Comparison of ENCODE assay signal across 16 cellular contexts in the genomic region with DNA sequence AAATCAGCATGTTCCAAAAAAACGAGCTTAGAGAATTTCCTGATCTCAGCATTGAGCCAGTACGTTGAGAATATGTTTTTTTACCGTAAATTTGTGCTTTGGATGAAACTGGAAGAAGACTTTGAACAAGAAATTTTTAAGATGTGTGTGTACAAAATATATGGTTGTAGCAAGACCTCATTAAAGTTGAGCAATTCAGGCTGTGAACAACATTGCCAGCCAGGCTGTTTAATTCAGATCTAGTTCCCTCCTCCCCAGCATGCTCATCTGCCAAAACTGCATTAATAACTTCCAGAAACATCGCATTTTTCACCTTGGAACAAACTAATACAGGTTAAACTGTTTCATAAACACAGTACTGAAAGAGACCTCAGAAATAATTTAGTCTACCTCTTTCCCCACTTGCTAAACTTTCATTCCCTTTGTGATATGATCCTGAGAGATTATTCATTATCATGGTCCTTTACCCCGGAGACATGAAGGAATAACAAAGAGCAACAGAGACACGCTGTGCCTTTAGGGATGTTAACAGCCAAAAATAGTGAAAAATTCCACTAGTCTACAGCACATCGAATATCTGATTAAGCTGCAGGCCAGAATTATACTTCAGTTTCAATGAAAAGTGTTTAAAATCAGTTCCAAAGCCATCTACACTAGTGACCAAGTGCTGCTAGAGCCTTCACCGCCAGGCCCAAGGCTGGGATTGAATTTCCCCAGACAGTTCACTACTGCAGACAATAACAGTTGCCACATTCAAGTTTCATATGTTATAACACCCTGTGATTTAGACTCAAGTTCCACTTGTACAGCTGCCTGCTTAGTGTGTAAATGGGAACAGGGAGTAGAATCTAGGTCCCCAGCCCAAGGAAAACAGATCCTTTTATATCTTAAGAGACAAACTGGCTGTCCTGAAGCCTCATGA.
DNase-seq lines count a peak whose midpoint lies in the region; ATAC-seq and TF ChIP-seq lines count a peak whose summit lies in the region.
"Had no signal": no experiment of that assay in that cellular context is flagged by ENCODE, and none has a peak within 500 bp of the region (broad histone marks: within the 10 kb centered on the region; RNA-seq: fewer than 3 reads in every experiment).

No MANE protein-coding gene starts in this region.

- H3K36me3 Mint-ChIP-seq in brain: no peaks in the 10 kb centered on the region
- H3K36me3 Mint-ChIP-seq in CD4-positive, alpha-beta T cell (ENCODE audit: low read depth): no peaks in the 10 kb centered on the region
- H3K36me3 Mint-ChIP-seq: natural killer cell had no signal

- H3K4me3 ChIP-seq in left ventricle myocardium inferior: no peak overlapping the region
- H3K4me3 ChIP-seq in testis: no peak overlapping the region
- H3K4me3 ChIP-seq in ascending aorta: no peak overlapping the region
- H3K4me3 ChIP-seq in ovary: no peak overlapping the region

- H3K27me3 Mint-ChIP-seq in brain: peaks cover 3% of the 10 kb centered on the region
- H3K27me3 Mint-ChIP-seq in CD4-positive, alpha-beta T cell: peaks cover 15% of the 10 kb centered on the region

- WGBS in testis, 2 donors: 47 to 60% methylated on average over 8 of the region's 8 CpGs
- 29 to 41% (median 38%) methylated on average over 8 of the region's 8 CpGs for WGBS in ovary, 3 donors

- TF ChIP-seq POLR2A in testis (IDR thresholded peaks at IDR 0.05) (no peak), ovary (IDR thresholded peaks at IDR 0.05) (no peak)

- no peak for TF ChIP-seq EP300 in ovary (IDR thresholded peaks at IDR 0.05)

- H3K27ac ChIP-seq in left ventricle myocardium inferior (replicated peaks) (peak overlapping the region; percentile 32), testis (peak overlapping the region in 1 of 2 donors; percentile 28), ascending aorta (peak overlapping the region in 1 of 2 donors; percentile 37), ovary (no peak overlapping the region)
- no peak overlapping the region for H3K27ac ChIP-seq in CD4-positive, alpha-beta T cell (ENCODE audit: low read depth, low read length)
- H3K27ac ChIP-seq: 22Rv1 had no signal

- peak overlapping the region in 4 of 5 experiments; percentile 2 to 85 (median 11) for H3K27ac Mint-ChIP-seq in brain
- H3K27ac Mint-ChIP-seq in CD4-positive, alpha-beta T cell: no peak overlapping the region
- H3K27ac Mint-ChIP-seq: natural killer cell; T-helper 2 cell treated with Interferon-gamma antibody and Interleukin-4, amounts not matched to agents 5 μg/mL and 100 μg/mL, for 36 hours had no signal

- intact Hi-C loops in left ventricle myocardium inferior (cut with micrococcal nuclease): no loop called here
- intact Hi-C loops in testis (cut with DNase I; ENCODE audit: low total_unique reads): no loop called here
- intact Hi-C loops in CD4-positive, alpha-beta T cell (cut with DNase I, micrococcal nuclease): no loop called here
- intact Hi-C loops in ascending aorta (cut with DNase I): no loop called here
- intact Hi-C loops in ovary (cut with DNase I): no loop called here

- no peaks in the 10 kb centered on the region for H3K9me3 Mint-ChIP-seq in brain
- no peaks in the 10 kb centered on the region for H3K9me3 Mint-ChIP-seq in CD4-positive, alpha-beta T cell
- H3K9me3 Mint-ChIP-seq: natural killer cell; T-helper 2 cell treated with Interferon-gamma antibody and Interleukin-4, amounts not matched to agents 5 μg/mL and 100 μg/mL, for 36 hours had no signal

- no peaks in the 10 kb centered on the region for H3K9me3 ChIP-seq in left ventricle myocardium inferior (replicated peaks)
- H3K9me3 ChIP-seq in testis: no peaks in the 10 kb centered on the region
- H3K9me3 ChIP-seq in CD4-positive, alpha-beta T cell (ENCODE audit: control insufficient read depth, low read length): no peaks in the 10 kb centered on the region
- no peaks in the 10 kb centered on the region for H3K9me3 ChIP-seq in ascending aorta
- H3K9me3 ChIP-seq in ovary: no peaks in the 10 kb centered on the region

- ATAC-seq in CD4-positive, alpha-beta T cell (ENCODE audit: poor library complexity): no peak
- ATAC-seq: natural killer cell had no signal

- no peak for TF ChIP-seq CTCF in brain (conservative IDR thresholded peaks at IDR 0.05)
- TF ChIP-seq CTCF in left ventricle myocardium inferior (IDR thresholded peaks at IDR 0.05; ENCODE audit: borderline replicate concordance): no peak
- TF ChIP-seq CTCF in testis (IDR thresholded peaks at IDR 0.05): no peak
- no peak for TF ChIP-seq CTCF in CD4-positive, alpha-beta T cell (IDR thresholded peaks at IDR 0.05)
- no peak for TF ChIP-seq CTCF in ascending aorta (IDR thresholded peaks at IDR 0.05)
- no peak for TF ChIP-seq CTCF in ovary (IDR thresholded peaks at IDR 0.05)

- POLR2A ChIA-PET in CD4-positive, alpha-beta T cell (lab: Charles Lee): no interaction called here

- H3K4me1 Mint-ChIP-seq in brain: peaks cover 68% of the 10 kb centered on the region
- H3K4me1 Mint-ChIP-seq in CD4-positive, alpha-beta T cell (ENCODE audit: low read depth): no peaks in the 10 kb centered on the region
- H3K4me1 Mint-ChIP-seq: natural killer cell had no signal

- H3K4me3 Mint-ChIP-seq in brain: peak overlapping the region in 1 of 5 experiments; percentile 16
- no peak overlapping the region for H3K4me3 Mint-ChIP-seq in CD4-positive, alpha-beta T cell
- H3K4me3 Mint-ChIP-seq: natural killer cell; T-helper 2 cell treated with Interferon-gamma antibody and Interleukin-4, amounts not matched to agents 5 μg/mL and 100 μg/mL, for 36 hours had no signal

- peaks cover 42% of the 10 kb centered on the region for H3K4me1 ChIP-seq in left ventricle myocardium inferior
- no peaks in the 10 kb centered on the region for H3K4me1 ChIP-seq in testis
- peaks cover 0 to 14% of the 10 kb centered on the region in 2 donors for H3K4me1 ChIP-seq in ascending aorta
- H3K4me1 ChIP-seq in ovary (ENCODE audit: insufficient read depth): peaks cover 2% of the 10 kb centered on the region

- DNase-seq in DMS 273 (lab: John Stamatoyannopoulos, UW; ENCODE audit: unreplicated experiment) (peak; percentile 13), DMS 273 treated with DMSO at 0.1 percent for 48 hours (lab: John Stamatoyannopoulos, UW) (no peak), left ventricle myocardium inferior (no peak), testis (peak; percentile 22), ascending aorta (ENCODE audit: low spot score in 2 of 2) (no peak), ovary (no peak)
- no peak for DNase-seq in CD4-positive, alpha-beta T cell
- DNase-seq: foreskin melanocyte, Kasumi-1, kidney glomerular epithelial cell, natural killer cell, NCI-H2081 treated with DMSO at 0.1 percent for 48 hours, small intestine had no signal

- H3K36me3 ChIP-seq in left ventricle myocardium inferior (no peaks in the 10 kb centered on the region), testis (ENCODE audit: low read depth, missing control alignments) (no peaks in the 10 kb centered on the region), ascending aorta (no peaks in the 10 kb centered on the region), ovary (no peaks in the 10 kb centered on the region)

- H3K27me3 ChIP-seq in left ventricle myocardium inferior (ENCODE audit: low read depth) (no peaks in the 10 kb centered on the region), testis (no peaks in the 10 kb centered on the region), ascending aorta (no peaks in the 10 kb centered on the region), ovary (no peaks in the 10 kb centered on the region)
- H3K27me3 ChIP-seq in CD4-positive, alpha-beta T cell (ENCODE audit: control insufficient read depth, insufficient read depth, low read length): no peaks in the 10 kb centered on the region

- CTCF ChIA-PET in CD4-positive, alpha-beta T cell (lab: Charles Lee): no interaction called here

Comparison
In these comparisons a context has a peak if more than half of its experiments do, and no peak if none do; other contexts are left out.
1. DNase-seq: peak in DMS 273 (single experiment) and testis (single experiment); none in DMS 273 treated with DMSO at 0.1 percent for 48 hours (single experiment), left ventricle myocardium inferior (single experiment), CD4-positive, alpha-beta T cell (0 of 10), ascending aorta (0 of 2) and ovary (0 of 5).